ENCODE assay signal across 21 cellular contexts in genomic region chr17:59327891-59328290, GRCh38. TPM values are rescaled to one million over a fixed set of nuclear protein-coding genes. Genes with fewer than 3 reads are reported as not detected.
DNase-seq lines count a peak whose midpoint lies in the region; ATAC-seq and TF ChIP-seq lines count a peak whose summit lies in the region.
"Had no signal": no experiment of that assay in that cellular context is flagged by ENCODE, and none has a peak within 500 bp of the region (broad histone marks: within the 10 kb centered on the region; RNA-seq: fewer than 3 reads in every experiment).

No MANE protein-coding gene starts in this region.

- DNase-seq in stimulated activated naive CD8-positive, alpha-beta T cell treated with anti-CD3 and anti-CD28 coated beads, Interleukin-15, Interleukin-2, amounts not matched to agents 100 U/mL and 50 U/mL, for 24 hours = no peak
- DNase-seq in activated naive CD4-positive, alpha-beta T cell treated with anti-CD3 and anti-CD28 coated beads, Interleukin-2, amount 50 U/mL, for 72 hours (ENCODE audit: low spot score in 2 of 2) = no peak
- DNase-seq in neural crest cell (ENCODE audit: low read depth, low spot score) (no peak), BE2C (no peak), AG20443 (ENCODE audit: low spot score) (no peak)
- DNase-seq: activated T-cell treated with anti-CD3 and anti-CD28 coated beads, Interleukin-2, amount 50 U/mL, for 1 hour; body of pancreas; effector memory CD4-positive, alpha-beta T cell; foreskin fibroblast; H7; NCI-H187 treated with DMSO at 0.1 percent for 48 hours; NCI-H774; ovary; SHP77; stimulated activated CD4-positive, alpha-beta T cell treated with anti-CD3 and anti-CD28 coated beads, Interleukin-15, amount 100 ng/mL, for 24 hours had no signal

- no peaks in the 10 kb centered on the region for H3K36me3 Mint-ChIP-seq in stimulated activated naive CD8-positive, alpha-beta T cell treated with anti-CD3 and anti-CD28 coated beads, Interleukin-15, Interleukin-2, amounts not matched to agents 100 ng/mL and 50 ng/mL, for 24 hours (ENCODE audit: low read depth)
- no peaks in the 10 kb centered on the region for H3K36me3 Mint-ChIP-seq in activated naive CD4-positive, alpha-beta T cell treated with anti-CD3 and anti-CD28 coated beads, Interleukin-2, amount 50 U/mL, for 72 hours
- no peaks in the 10 kb centered on the region for H3K36me3 Mint-ChIP-seq in neural crest cell (ENCODE audit: low read depth)
- H3K36me3 Mint-ChIP-seq: memory B cell, WTC11 had no signal

- H3K27me3 Mint-ChIP-seq in stimulated activated naive CD8-positive, alpha-beta T cell treated with anti-CD3 and anti-CD28 coated beads, Interleukin-15, Interleukin-2, amounts not matched to agents 100 ng/mL and 50 ng/mL, for 24 hours = no peaks in the 10 kb centered on the region
- peaks cover 3% of the 10 kb centered on the region for H3K27me3 Mint-ChIP-seq in neural crest cell (ENCODE audit: low read depth)
- H3K27me3 Mint-ChIP-seq: memory B cell had no signal

- no peaks in the 10 kb centered on the region for H3K9me3 ChIP-seq in BE2C
- H3K9me3 ChIP-seq: BLaER1 treated with 17β-estradiol and CSF1 and Interleukin-3, amounts not matched to agents 10 nM and 100 nM; body of pancreas; ovary had no signal

- H3K27me3 ChIP-seq in BE2C = no peaks in the 10 kb centered on the region
- H3K27me3 ChIP-seq: body of pancreas, ovary had no signal

- H3K4me1 Mint-ChIP-seq in stimulated activated naive CD8-positive, alpha-beta T cell treated with anti-CD3 and anti-CD28 coated beads, Interleukin-15, Interleukin-2, amounts not matched to agents 100 ng/mL and 50 ng/mL, for 24 hours (ENCODE audit: low read depth) = peaks cover 40% of the 10 kb centered on the region
- H3K4me1 Mint-ChIP-seq in neural crest cell = peaks cover 36% of the 10 kb centered on the region

- no peaks in the 10 kb centered on the region for H3K36me3 ChIP-seq in BE2C
- H3K36me3 ChIP-seq: BLaER1 treated with 17β-estradiol and CSF1 and Interleukin-3, amounts not matched to agents 10 nM and 100 nM; ovary had no signal

- peak overlapping the region; percentile 47 for H3K27ac Mint-ChIP-seq in stimulated activated naive CD8-positive, alpha-beta T cell treated with anti-CD3 and anti-CD28 coated beads, Interleukin-15, Interleukin-2, amounts not matched to agents 100 ng/mL and 50 ng/mL, for 24 hours
- peak overlapping the region; percentile 40 to 63 for H3K27ac Mint-ChIP-seq in activated naive CD4-positive, alpha-beta T cell treated with anti-CD3 and anti-CD28 coated beads, Interleukin-2, amount 50 U/mL, for 72 hours
- H3K27ac Mint-ChIP-seq in neural crest cell (ENCODE audit: unreplicated experiment) = no peak overlapping the region
- H3K27ac Mint-ChIP-seq: memory B cell, WTC11 had no signal

- no peak for ATAC-seq in stimulated activated naive CD8-positive, alpha-beta T cell treated with anti-CD3 and anti-CD28 coated beads, Interleukin-15, Interleukin-2, amounts not matched to agents 100 U/mL and 50 U/mL, for 24 hours
- ATAC-seq in activated naive CD4-positive, alpha-beta T cell treated with anti-CD3 and anti-CD28 coated beads, Interleukin-2, amount 50 U/mL, for 72 hours = no peak
- ATAC-seq in GM21825 (IDR thresholded peaks at IDR 0.05; ENCODE audit: unreplicated experiment) = no peak
- ATAC-seq in GM21367 (IDR thresholded peaks at IDR 0.05; ENCODE audit: unreplicated experiment) = no peak
- ATAC-seq: body of pancreas, WTC11 had no signal

- no peak overlapping the region for H3K4me3 Mint-ChIP-seq in stimulated activated naive CD8-positive, alpha-beta T cell treated with anti-CD3 and anti-CD28 coated beads, Interleukin-15, Interleukin-2, amounts not matched to agents 100 ng/mL and 50 ng/mL, for 24 hours
- peak overlapping the region; percentile 10 for H3K4me3 Mint-ChIP-seq in neural crest cell
- H3K4me3 Mint-ChIP-seq: memory B cell, WTC11 had no signal

- no peak overlapping the region for H3K4me3 ChIP-seq in BE2C (ENCODE audit: low read depth, low read length)
- H3K4me3 ChIP-seq: BLaER1 treated with 17β-estradiol and CSF1 and Interleukin-3, amounts not matched to agents 10 nM and 100 nM; body of pancreas; ovary had no signal

- H3K4me1 ChIP-seq in BE2C = peaks cover 26% of the 10 kb centered on the region

- TF ChIP-seq CTCF in neural crest cell (conservative IDR thresholded peaks at IDR 0.05) (no peak), BE2C (IDR thresholded peaks at IDR 0.05; ENCODE audit: low read depth, low read length) (no peak)

- no peaks in the 10 kb centered on the region for H3K9me3 Mint-ChIP-seq in stimulated activated naive CD8-positive, alpha-beta T cell treated with anti-CD3 and anti-CD28 coated beads, Interleukin-15, Interleukin-2, amounts not matched to agents 100 ng/mL and 50 ng/mL, for 24 hours
- no peaks in the 10 kb centered on the region for H3K9me3 Mint-ChIP-seq in activated naive CD4-positive, alpha-beta T cell treated with anti-CD3 and anti-CD28 coated beads, Interleukin-2, amount 50 U/mL, for 72 hours
- H3K9me3 Mint-ChIP-seq in neural crest cell = no peaks in the 10 kb centered on the region
- H3K9me3 Mint-ChIP-seq: memory B cell, WTC11 had no signal

RNA-seq across cellular contexts. Expression of gene YPEL2, which starts 3.6 kb away (rescaled TPM):
- 1 to 10 TPM; 6.6 to 7.0 TPM for total RNA-seq in activated naive CD4-positive, alpha-beta T cell treated with anti-CD3 and anti-CD28 coated beads, Interleukin-2, amount 50 U/mL, for 72 hours
- total RNA-seq in neural crest cell = 2.6 and 2.7 TPM in 2 replicates
- polyA plus RNA-seq in BE2C (2012; ENCODE audit: insufficient read depth, insufficient read length, low read depth) = 1.3 TPM
